In genomic region chr14:72889366-72889765, GRCh38 we compare ENCODE assay signal across 19 cellular contexts.
"Had no signal": no experiment of that assay in that cellular context is flagged by ENCODE, and none has a peak within 500 bp of the region (broad histone marks: within the 10 kb centered on the region; RNA-seq: fewer than 3 reads in every experiment).

No MANE protein-coding gene starts in this region.

- H3K9me3 ChIP-seq: thyroid gland had no signal

- H3K36me3 Mint-ChIP-seq: brain, natural killer cell had no signal

- DNase-seq: activated CD4-positive, alpha-beta T cell treated with anti-CD3 and anti-CD28 coated beads, Interleukin-2, amount 10 ng/mL, durations not matched to agents 7 days and 5 days; activated CD4-positive, CD25-positive, alpha-beta regulatory T cell; activated CD8-positive, alpha-beta memory T cell treated with anti-CD3 and anti-CD28 coated beads, Interleukin-2, amount 50 U/mL, for 4 hours; activated effector memory CD4-positive, alpha-beta T cell treated with Interleukin-2 at 50 U/mL for 16 hours; activated naive CD4-positive, alpha-beta T cell treated with anti-CD3 and anti-CD28 coated beads, Interleukin-2, amount 10 ng/mL, durations not matched to agents 7 days and 5 days; activated naive CD8-positive, alpha-beta T cell treated with anti-CD3 and anti-CD28 coated beads, Interleukin-2, amount 50 U/mL, for 24 hours; activated T-cell treated with anti-CD3 and anti-CD28 coated beads, Interleukin-2, amount 50 U/mL, for 48 hours; anterior cingulate cortex; erythroblast; foreskin melanocyte; natural killer cell; nucleus accumbens; stimulated activated CD4-positive, alpha-beta T cell treated with anti-CD3 and anti-CD28 coated beads, Interleukin-12 subunit alpha, Interleukin-12 subunit beta, amount 100 ng/mL, for 4 hours; stimulated activated CD4-positive, alpha-beta T cell treated with anti-CD3 and anti-CD28 coated beads, Interleukin-1b, Interleukin-23, amount 100 ng/mL, for 48 hours; stimulated activated CD8-positive, alpha-beta memory T cell treated with anti-CD3 and anti-CD28 coated beads, Interleukin-4, amount 100 ng/mL, for 48 hours; stimulated activated naive CD4-positive, alpha-beta T cell treated with Interleukin-2 at 50 U/mL for 16 hours; thyroid gland had no signal

- H3K4me3 ChIP-seq: coronary artery, thyroid gland had no signal

- H3K27ac Mint-ChIP-seq: activated CD4-positive, alpha-beta T cell treated with anti-CD3 and anti-CD28 coated beads, Interleukin-2, amount 10 ng/mL, durations not matched to agents 7 days and 5 days; activated naive CD4-positive, alpha-beta T cell treated with anti-CD3 and anti-CD28 coated beads, Interleukin-2, amount 10 ng/mL, durations not matched to agents 7 days and 5 days; activated naive CD8-positive, alpha-beta T cell treated with anti-CD3 and anti-CD28 coated beads, Interleukin-2, amount 50 U/mL, for 24 hours; brain; natural killer cell had no signal

- ATAC-seq: activated naive CD8-positive, alpha-beta T cell treated with anti-CD3 and anti-CD28 coated beads, Interleukin-2, amount 50 U/mL, for 24 hours; natural killer cell had no signal

- H3K27ac ChIP-seq: coronary artery, thyroid gland had no signal

- H3K36me3 ChIP-seq: thyroid gland had no signal

- H3K4me3 Mint-ChIP-seq: activated CD4-positive, alpha-beta T cell treated with anti-CD3 and anti-CD28 coated beads, Interleukin-2, amount 10 ng/mL, durations not matched to agents 7 days and 5 days; activated naive CD4-positive, alpha-beta T cell treated with anti-CD3 and anti-CD28 coated beads, Interleukin-2, amount 10 ng/mL, durations not matched to agents 7 days and 5 days; activated naive CD8-positive, alpha-beta T cell treated with anti-CD3 and anti-CD28 coated beads, Interleukin-2, amount 50 U/mL, for 24 hours; natural killer cell had no signal

- H3K9me3 Mint-ChIP-seq: activated CD4-positive, alpha-beta T cell treated with anti-CD3 and anti-CD28 coated beads, Interleukin-2, amount 10 ng/mL, durations not matched to agents 7 days and 5 days; activated naive CD8-positive, alpha-beta T cell treated with anti-CD3 and anti-CD28 coated beads, Interleukin-2, amount 50 U/mL, for 24 hours; natural killer cell had no signal

- H3K27me3 ChIP-seq: thyroid gland had no signal
